In the genomic region with DNA sequence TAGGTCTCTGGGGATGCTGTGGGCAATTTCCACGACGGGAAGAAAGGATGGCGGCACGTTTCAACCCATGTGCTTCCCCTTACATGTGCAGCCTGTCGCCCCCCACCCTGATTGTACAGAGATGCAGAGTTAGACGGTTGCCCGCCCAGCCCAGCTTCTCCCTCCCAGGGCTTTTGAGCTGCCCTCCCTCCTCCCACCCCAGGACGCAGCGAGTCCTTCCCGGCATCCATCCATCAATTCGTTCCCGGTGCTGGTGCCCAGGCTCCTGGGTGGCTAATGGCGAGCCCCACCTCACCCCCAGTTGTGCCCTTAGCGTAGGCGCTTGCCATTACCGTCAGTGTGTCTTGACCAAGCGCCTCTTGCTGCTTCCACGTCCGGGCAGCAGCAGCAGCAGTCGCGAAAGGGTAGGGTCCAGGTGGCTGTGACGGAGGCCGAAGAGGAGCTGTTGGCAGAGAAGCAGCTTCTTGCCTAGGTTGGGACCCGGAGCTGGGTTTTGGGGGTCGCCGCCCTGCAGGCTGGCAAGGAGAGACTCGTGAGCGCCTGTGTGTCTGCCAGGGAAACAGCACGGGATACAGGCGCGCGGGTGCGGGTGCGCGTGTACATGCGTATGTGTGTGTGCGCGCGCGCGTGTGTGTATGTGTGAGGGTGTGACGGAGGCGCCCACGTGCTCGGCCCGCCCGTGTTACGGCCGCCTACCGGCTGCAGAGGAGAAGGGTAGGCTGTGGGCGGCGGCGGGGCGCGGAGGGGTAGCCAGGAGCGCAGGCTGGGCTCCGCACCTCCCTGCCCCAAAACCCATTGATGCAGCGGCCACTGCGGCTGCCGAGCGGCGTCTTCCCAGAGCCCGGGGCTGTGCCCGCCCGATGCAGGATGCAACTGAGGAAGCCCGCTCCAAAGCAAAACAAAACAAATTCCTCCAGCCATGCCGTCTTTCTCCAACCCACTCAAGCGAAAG, we compare ENCODE assay signal across 8 cellular contexts. TPM values are rescaled to one million over a fixed set of nuclear protein-coding genes. Genes with fewer than 3 reads are reported as not detected.
DNase-seq lines count a peak whose midpoint lies in the region; ATAC-seq and TF ChIP-seq lines count a peak whose summit lies in the region.

A gene (minus strand): TSS at position 609 of the 952 bp plus-strand sequence. CDS start 20,679 bp downstream, outside the sequence.

- BruUV-seq in PC-9 (replicated peaks; lab: Mats Ljungman, UMichigan) = no TSS peak

- no peaks in the 10 kb centered on the region for H4K20me1 ChIP-seq in PC-9 (ENCODE audit: insufficient read depth)

- DNase-seq in D341Med (ENCODE audit: low spot score) = peak; percentile 94
- no peak for DNase-seq in PC-9
- DNase-seq in cerebellar nuclear complex (lab: John Stamatoyannopoulos, UW) = peak; percentile 68 to 77
- peak; percentile 97 for DNase-seq in iris pigment epithelial cell (ENCODE audit: low read depth)
- DNase-seq in spleen = no peak
- no peak for DNase-seq in NCI-H2196 treated with DMSO at 0.1 percent for 48 hours (lab: John Stamatoyannopoulos, UW; ENCODE audit: unreplicated experiment)

- no peaks in the 10 kb centered on the region for H3K27me3 ChIP-seq in PC-9 (ENCODE audit: insufficient read depth, low read depth)
- H3K27me3 ChIP-seq in spleen (replicated peaks in 1 of 7) = peaks cover 0 to 60% (median 34%) of the 10 kb centered on the region in 7 donors

- H3K9me3 ChIP-seq in PC-9 (ENCODE audit: insufficient read depth, low read depth) (no peaks in the 10 kb centered on the region), spleen (peaks cover 0 to 5% (median 0%) of the 10 kb centered on the region in 8 donors)

- no peaks in the 10 kb centered on the region for H3K79me2 ChIP-seq in PC-9 (ENCODE audit: low read depth)

- H3K4me2 ChIP-seq in PC-9 = peak within 1 kb of the TSS; percentile 86

- H3K36me3 ChIP-seq in PC-9 (ENCODE audit: low read depth) (no peaks in the 10 kb centered on the region), spleen (no peaks in the 10 kb centered on the region)

- intact Hi-C loops in PC-9 (cut with micrococcal nuclease; ENCODE audit: unreplicated experiment) (no loop called here), spleen (cut with DNase I; ENCODE audit: low total_unique reads) (no loop called here)

- ATAC-seq in HG03175 (IDR thresholded peaks at IDR 0.05; ENCODE audit: unreplicated experiment) (peak; percentile 37), GM21367 (IDR thresholded peaks at IDR 0.05; ENCODE audit: unreplicated experiment) (no peak)

- CTCF ChIA-PET in PC-9 (lab: Charles Lee) = no interaction called here

- peak within 1 kb of the TSS; percentile 92 for H2AFZ ChIP-seq in PC-9

- no peaks in the 10 kb centered on the region for H3F3A ChIP-seq in PC-9 (ENCODE audit: insufficient read depth, low read depth)

- TF ChIP-seq CTCF in PC-9 (conservative IDR thresholded peaks at IDR 0.05) (no peak), spleen (IDR thresholded peaks at IDR 0.05 in 8 of 11, conservative IDR thresholded peaks at IDR 0.05 in 3 of 11) (no peak)

- no peak for TF ChIP-seq POLR2A in spleen (IDR thresholded peaks at IDR 0.05)

- no peaks in the 10 kb centered on the region for H3K9me2 ChIP-seq in PC-9 (ENCODE audit: insufficient read depth)

- POLR2A ChIA-PET in PC-9 (lab: Charles Lee; ENCODE audit: unreplicated experiment) = no interaction called here

- H3K4me1 ChIP-seq in PC-9 (replicated peaks; ENCODE audit: insufficient read depth) (no peaks in the 10 kb centered on the region), spleen (peaks cover 5 to 28% (median 22%) of the 10 kb centered on the region in 6 donors)

- WGBS in spleen, 5 donors = 5 to 11% (median 6%) methylated on average over 51 to 68 of the region's 68 CpGs

- no peak within 1 kb of the TSS for H3K27ac ChIP-seq in PC-9
- no peak within 1 kb of the TSS for H3K27ac ChIP-seq in spleen

- peak within 1 kb of the TSS; percentile 75 for H3K4me3 ChIP-seq in PC-9
- peak within 1 kb of the TSS in 7 of 8 donors; percentile 15 to 63 (median 29) for H3K4me3 ChIP-seq in spleen

RNA-seq across cellular contexts. Expression of the gene that starts here (rescaled TPM):
- total RNA-seq in PC-9 (2021) = not detected in 2 replicates
- total RNA-seq in spleen = under 1 TPM in 4 of 7 donors, not detected in 3; 0.13 to 0.68 (median 0.31) TPM
- polyA plus RNA-seq in spleen = under 1 TPM in 2 of 3 donors, not detected in 1; 0.06 to 0.16 TPM

Comparison
In these comparisons a context has a peak if more than half of its experiments do, and no peak if none do; other contexts are left out.
1. DNase-seq: peak in D341Med (single experiment), cerebellar nuclear complex (2 of 2) and iris pigment epithelial cell (single experiment); none in PC-9 (0 of 2), spleen (single experiment) and NCI-H2196 treated with DMSO at 0.1 percent for 48 hours (single experiment).